ENCODE assay signal across 8 cellular contexts in genomic region chr7:76549025-76549854, GRCh38. TPM values are rescaled to one million over a fixed set of nuclear protein-coding genes. Genes with fewer than 3 reads are reported as not detected.
DNase-seq lines count a peak whose midpoint lies in the region; ATAC-seq and TF ChIP-seq lines count a peak whose summit lies in the region.
"Not testable (repeated sequence)": the region's sequence is repeated elsewhere in the genome, so short reads cannot be mapped to it uniquely, and the experiment has no call there.

No MANE protein-coding gene starts in this region.

- H4K20me1 ChIP-seq in smooth muscle cell (ENCODE audit: low read depth), result not testable (repeated sequence)

- H3K9me3 Mint-ChIP-seq in immature natural killer cell, result not testable (repeated sequence)

- not testable (repeated sequence) for TF ChIP-seq CTCF in WI38 (IDR thresholded peaks at IDR 0.05; ENCODE audit: low read depth, low read length); cardiac fibroblast (IDR thresholded peaks at IDR 0.05; ENCODE audit: low read depth, low read length); smooth muscle cell (IDR thresholded peaks at IDR 0.05; ENCODE audit: borderline replicate concordance, insufficient read depth, poor library complexity, severe bottlenecking)

- not testable (repeated sequence) for H3K27me3 ChIP-seq in smooth muscle cell (ENCODE audit: low read depth)

- peak overlapping the region; percentile 85 to 92 (median 91) for H3K4me3 Mint-ChIP-seq in immature natural killer cell

- peaks cover 28% of the 10 kb centered on the region for H3K79me2 ChIP-seq in smooth muscle cell (ENCODE audit: low read depth)

- under 1% methylated on average over 64 of the region's 71 CpGs for WGBS in smooth muscle cell (ENCODE audit: low lambda C conversion rate)

- H3K36me3 ChIP-seq in smooth muscle cell (ENCODE audit: low read depth), result not testable (repeated sequence)

- H3K27ac Mint-ChIP-seq in immature natural killer cell, result peak overlapping the region; percentile 80 to 91 (median 89)

- H3F3A ChIP-seq in smooth muscle cell (ENCODE audit: low read depth), result not testable (repeated sequence)

- peak overlapping the region; percentile 89 for H3K4me2 ChIP-seq in smooth muscle cell

- H2AFZ ChIP-seq in smooth muscle cell (ENCODE audit: low read depth), result peak overlapping the region; percentile 79

- not testable (repeated sequence) for H3K4me1 ChIP-seq in smooth muscle cell (ENCODE audit: low read depth)

- peak overlapping the region; percentile 87 for H3K9ac ChIP-seq in smooth muscle cell (ENCODE audit: low read depth)

- peaks cover 24 to 33% of the 10 kb centered on the region in 2 donors for H3K4me1 Mint-ChIP-seq in immature natural killer cell

- H3K27me3 Mint-ChIP-seq in immature natural killer cell (ENCODE audit: low read depth in 3 of 3), result not testable (repeated sequence)

- H3K4me3 ChIP-seq in WI38 (ENCODE audit: low read depth, low read length) (peak overlapping the region; percentile 73), cardiac fibroblast (replicated peaks in 1 of 2; ENCODE audit: low read depth in 2 of 2, low read length in 2 of 2) (peak overlapping the region; percentile 68 to 72), smooth muscle cell (peak overlapping the region; percentile 83)

- peak overlapping the region; percentile 74 for H3K27ac ChIP-seq in smooth muscle cell (ENCODE audit: low read depth)

- H3K36me3 Mint-ChIP-seq in immature natural killer cell, result not testable (repeated sequence)

- H3K9me3 ChIP-seq in smooth muscle cell (replicated peaks; ENCODE audit: low read depth), result not testable (repeated sequence)

- DNase-seq in AG08395 (ENCODE audit: low spot score) (peak; percentile 84), NCI-H2227 (lab: John Stamatoyannopoulos, UW; ENCODE audit: unreplicated experiment) (peak; percentile 89), cardiac fibroblast (ENCODE audit: low read depth in 2 of 2) (peak; percentile 86 to 95), immature natural killer cell (peak; percentile 82 to 86 (median 83)), smooth muscle cell (lab: John Stamatoyannopoulos, UW; ENCODE audit: unreplicated experiment) (peak; percentile 43)

- ATAC-seq in GM18909 (IDR thresholded peaks at IDR 0.05; ENCODE audit: poor library complexity, unreplicated experiment) (peak; percentile 99), HG03139 (IDR thresholded peaks at IDR 0.05; ENCODE audit: unreplicated experiment) (peak; percentile 98)

RNA-seq across cellular contexts. Expression of gene SPDYE16, which starts 6.1 kb away (rescaled TPM):
- polyA plus RNA-seq in immature natural killer cell (under 1 TPM in 2 of 3 donors, not detected in 1; 0.07 to 0.18 TPM), smooth muscle cell (0.71 TPM in 1 of 2 replicates, not detected in the other)
- total RNA-seq in smooth muscle cell, result not detected in 2 replicates

RNA-seq across cellular contexts. Expression of gene UPK3B, which starts 38.9 kb away (rescaled TPM):
- polyA plus RNA-seq in immature natural killer cell (not detected), smooth muscle cell (1.1 TPM in 1 of 2 replicates, not detected in the other)
- not detected in 2 replicates for total RNA-seq in smooth muscle cell

Comparison
In these comparisons a context has a peak if more than half of its experiments do, and no peak if none do; other contexts are left out.
1. Peak in every context shown above with its lines: DNase-seq, ATAC-seq, H3K4me3 ChIP-seq and H3K27ac ChIP-seq.